In genomic region chr5:132069994-132070393, GRCh38 we compare ENCODE assay signal across 2 cellular contexts.
TF ChIP-seq lines count a peak whose summit lies in the region.

No MANE protein-coding gene starts in this region.

TF ChIP-seq in HepG2, 621 proteins besides CTCF, POLR2A, EP300 and RAD21:
- 0 out of 2 replicates have a peak, but pooled peaks have one; percentile 7 for TF ChIP-seq ZNF629 (CRISPR knock-in tag; conservative IDR thresholded peaks at IDR 0.05)
- TF ChIP-seq KDM5A (IDR thresholded peaks at IDR 0.05; ENCODE audit: borderline replicate concordance, low read length): no peak
- TF ChIP-seq ZNF878 (CRISPR knock-in tag; IDR thresholded peaks at IDR 0.05): no peak
- no peak for TF ChIP-seq ZNF562 (CRISPR knock-in tag; IDR thresholded peaks at IDR 0.05; ENCODE audit: borderline replicate concordance)
- no peak for TF ChIP-seq ZNF235 (CRISPR knock-in tag; IDR thresholded peaks at IDR 0.05; ENCODE audit: borderline replicate concordance)
TF ChIP-seq in HepG2: peak in this region for 1.

TF ChIP-seq in IMR-90, 13 proteins besides CTCF, POLR2A, EP300 and RAD21:
- no peak for TF ChIP-seq CHD1 (IDR thresholded peaks at IDR 0.05; ENCODE audit: low read depth, low read length)
- no peak for TF ChIP-seq MAFK (IDR thresholded peaks at IDR 0.05; ENCODE audit: low read depth, low read length)
- TF ChIP-seq MXI1 (IDR thresholded peaks at IDR 0.05; ENCODE audit: borderline replicate concordance, low read depth, low read length): no peak
- no peak for TF ChIP-seq ELK1 (IDR thresholded peaks at IDR 0.05; ENCODE audit: borderline replicate concordance, low read depth, low read length)
- TF ChIP-seq, protein P1, sequence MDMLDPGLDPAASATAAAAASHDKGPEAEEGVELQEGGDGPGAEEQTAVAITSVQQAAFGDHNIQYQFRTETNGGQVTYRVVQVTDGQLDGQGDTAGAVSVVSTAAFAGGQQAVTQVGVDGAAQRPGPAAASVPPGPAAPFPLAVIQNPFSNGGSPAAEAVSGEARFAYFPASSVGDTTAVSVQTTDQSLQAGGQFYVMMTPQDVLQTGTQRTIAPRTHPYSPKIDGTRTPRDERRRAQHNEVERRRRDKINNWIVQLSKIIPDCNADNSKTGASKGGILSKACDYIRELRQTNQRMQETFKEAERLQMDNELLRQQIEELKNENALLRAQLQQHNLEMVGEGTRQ (IDR thresholded peaks at IDR 0.05; ENCODE audit: low read depth, low read length): no peak
- no peak for TF ChIP-seq SMC3 (IDR thresholded peaks at IDR 0.05; ENCODE audit: low read depth, low read length)
- no peak for TF ChIP-seq NFE2L2 (IDR thresholded peaks at IDR 0.05; ENCODE audit: low read depth, low read length)
- no peak for TF ChIP-seq BHLHE40 (IDR thresholded peaks at IDR 0.05; ENCODE audit: low read depth, low read length)
- no peak for TF ChIP-seq FOS (IDR thresholded peaks at IDR 0.05; ENCODE audit: low read depth, low read length)
- TF ChIP-seq CEBPB (IDR thresholded peaks at IDR 0.05; ENCODE audit: low read depth, low read length): no peak
- TF ChIP-seq RFX5 (IDR thresholded peaks at IDR 0.05; ENCODE audit: low read depth, low read length): no peak
- no peak for TF ChIP-seq MAZ (IDR thresholded peaks at IDR 0.05; ENCODE audit: borderline replicate concordance, low read depth, low read length)
- no peak for TF ChIP-seq RCOR1 (IDR thresholded peaks at IDR 0.05; ENCODE audit: insufficient replicate concordance, low read length)
